Comparison of ENCODE assay signal across 20 cellular contexts in the genomic region with DNA sequence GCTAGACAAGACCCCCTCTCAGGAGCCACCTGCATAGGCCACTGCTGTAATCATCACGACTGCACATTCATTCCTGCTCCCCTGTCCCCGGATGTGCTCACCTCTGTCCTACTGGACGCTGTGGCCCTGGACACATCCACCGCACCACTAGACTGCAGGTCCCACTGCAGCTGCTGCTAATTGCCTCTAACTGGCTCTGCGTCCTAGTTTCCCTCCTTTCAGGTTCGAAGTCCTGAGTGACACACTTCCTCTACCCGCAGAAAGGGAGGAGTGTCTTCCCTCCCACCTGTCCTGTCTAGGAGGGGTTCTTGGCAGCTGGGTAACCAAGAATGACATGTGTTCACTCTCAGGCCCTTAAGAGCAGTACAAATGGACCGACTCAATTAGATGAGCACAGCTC. TPM values are rescaled to one million over a fixed set of nuclear protein-coding genes. Genes with fewer than 3 reads are reported as not detected.
A peak's percentile ranks its signal among the peaks of the same experiment; 100 is the strongest.
DNase-seq lines count a peak whose midpoint lies in the region; ATAC-seq, FAIRE-seq and TF ChIP-seq lines count a peak whose summit lies in the region.
"Had no signal": no experiment of that assay in that cellular context is flagged by ENCODE, and none has a peak within 500 bp of the region (broad histone marks: within the 10 kb centered on the region; RNA-seq: fewer than 3 reads in every experiment).

No MANE protein-coding gene starts in this region.

- H3K9ac ChIP-seq in GM12878 (ENCODE audit: control insufficient read depth, insufficient read depth, low read length): no peak overlapping the region
- no peak overlapping the region for H3K9ac ChIP-seq in rectal smooth muscle tissue (ENCODE audit: low read length)

- H3K27ac ChIP-seq in GM12878 (ENCODE audit: control insufficient read depth, insufficient read depth) (no peak overlapping the region), rectal smooth muscle tissue (ENCODE audit: low read depth, low read length) (peak overlapping the region; percentile 73)
- H3K27ac ChIP-seq: epithelial cell of prostate had no signal

- H2AFZ ChIP-seq in GM12878 (ENCODE audit: control insufficient read depth, low read depth, low read length): no peak overlapping the region

- no peaks in the 10 kb centered on the region for H3K27me3 ChIP-seq in GM12878 (replicated peaks in 1 of 2; ENCODE audit: control insufficient read depth in 2 of 2, insufficient read depth in 2 of 2, low read length in 1 of 2)
- no peaks in the 10 kb centered on the region for H3K27me3 ChIP-seq in rectal smooth muscle tissue (ENCODE audit: control insufficient read depth, insufficient read depth, low read length)
- H3K27me3 ChIP-seq: foreskin keratinocyte, suprapubic skin had no signal

- H4K20me1 ChIP-seq in GM12878 (ENCODE audit: control insufficient read depth, insufficient read depth): no peaks in the 10 kb centered on the region

- POLR2A ChIA-PET in GM12878 (lab: Charles Lee): no interaction called here

- CTCF ChIA-PET in GM12878 (lab: Yijun Ruan, JAX): no interaction called here

- ATAC-seq in GM12878 (no peak), HG02642 (IDR thresholded peaks at IDR 0.05; ENCODE audit: poor library complexity, unreplicated experiment) (no peak)
- ATAC-seq: naive thymus-derived CD4-positive, alpha-beta T cell had no signal

- H3K4me1 ChIP-seq in GM12878 (ENCODE audit: control insufficient read depth, insufficient read depth, low read length) (no peaks in the 10 kb centered on the region), rectal smooth muscle tissue (ENCODE audit: control insufficient read depth, insufficient read depth, low read length) (peaks cover 27% of the 10 kb centered on the region)

- no peaks in the 10 kb centered on the region for H3K9me3 ChIP-seq in GM12878 (replicated peaks; ENCODE audit: control insufficient read depth, insufficient read depth, low read length)
- H3K9me3 ChIP-seq: suprapubic skin had no signal

- no TSS peak for BruUV-seq in GM12878 (replicated peaks; lab: Mats Ljungman, UMichigan)

- RAD21 ChIA-PET in GM12878 (lab: Charles Lee; ENCODE audit: unreplicated experiment): interaction anchor here (0.9 to 1.4 kb wide), 3 partner anchors 32 to 67 kb away, joined by 3 to 4 read pairs (median 3); no protein-coding TSS in a partner anchor

- no peak overlapping the region for H3K4me2 ChIP-seq in GM12878 (ENCODE audit: control insufficient read depth, insufficient read depth)

- 62% methylated on average over 8 of the region's 8 CpGs for WGBS in GM12878 (ENCODE audit: insufficient coverage, insufficient replicate concordance, low lambda C conversion rate, missing lambda C conversion rate)

- H3K79me2 ChIP-seq in GM12878 (ENCODE audit: control insufficient read depth, insufficient read depth, low read length): no peaks in the 10 kb centered on the region

- intact Hi-C loops in GM12878 (cut with micrococcal nuclease; ENCODE audit: unreplicated experiment): no loop called here

- no peak for TF ChIP-seq CTCF in GM12878 (IDR thresholded peaks at IDR 0.05 in 2 of 3, conservative IDR thresholded peaks at IDR 0.05 in 1 of 3; ENCODE audit: control insufficient read depth in 2 of 3, extremely low read depth in 1 of 3, insufficient read depth in 1 of 3, low read depth in 3 of 3, low read length in 3 of 3)

- DNase-seq in COLO668 (lab: John Stamatoyannopoulos, UW; ENCODE audit: unreplicated experiment): peak; percentile 41
- peak; percentile 81 for DNase-seq in NCI-H146 (lab: John Stamatoyannopoulos, UW)
- DNase-seq in GM12878 (ENCODE audit: low read depth, low spot score): no peak
- DNase-seq in NCI-H526 treated with DMSO at 0.1 percent for 48 hours (lab: John Stamatoyannopoulos, UW): no peak
- no peak for DNase-seq in amniotic stem cell (lab: John Stamatoyannopoulos, UW)
- DNase-seq: activated naive CD4-positive, alpha-beta T cell; activated T-cell treated with anti-CD3 and anti-CD28 coated beads, Interleukin-2, amount 50 U/mL, for 24 hours; aorta; CD4-positive, CD25-positive, alpha-beta regulatory T cell; central memory CD4-positive, alpha-beta T cell; foreskin keratinocyte; H9; kidney; right cardiac atrium had no signal

- TF ChIP-seq EP300 in GM12878 (IDR thresholded peaks at IDR 0.05; ENCODE audit: borderline replicate concordance in 1 of 2, control insufficient read depth in 1 of 2, low read depth in 2 of 2, low read length in 2 of 2): no peak

- in situ Hi-C loops in GM12878 (cut with MboI): no loop called here

- SMC1A ChIA-PET in GM12878 (lab: Charles Lee; ENCODE audit: uncharacterized antibody, unreplicated experiment): interaction anchor here (0.8 to 2.2 kb wide), 2 partner anchors 15 to 47 kb away, joined by 3 to 7 read pairs; no protein-coding TSS in a partner anchor

- TF ChIP-seq POLR2A in GM12878 (IDR thresholded peaks at IDR 0.05; ENCODE audit: low read depth, low read length): no peak

- FAIRE-seq in GM12878 (lab: Jason Lieb, UNC): no peak
- FAIRE-seq: HTR-8/SVneo, kidney had no signal

- H3K36me3 ChIP-seq in GM12878 (ENCODE audit: control insufficient read depth in 2 of 2, insufficient read depth in 2 of 2, low read length in 1 of 2) (no peaks in the 10 kb centered on the region), rectal smooth muscle tissue (ENCODE audit: control insufficient read depth, insufficient read depth, low read length) (no peaks in the 10 kb centered on the region)
- H3K36me3 ChIP-seq: suprapubic skin had no signal

- TF ChIP-seq RAD21 in GM12878 (IDR thresholded peaks at IDR 0.05; ENCODE audit: insufficient read depth, low read depth, low read length): no peak

- H3K4me3 ChIP-seq in GM12878 (no peak overlapping the region), rectal smooth muscle tissue (ENCODE audit: low read length) (no peak overlapping the region)
- H3K4me3 ChIP-seq: suprapubic skin had no signal

TF ChIP-seq in GM12878, 131 proteins besides CTCF, POLR2A, EP300 and RAD21:
- TF ChIP-seq, protein P1, sequence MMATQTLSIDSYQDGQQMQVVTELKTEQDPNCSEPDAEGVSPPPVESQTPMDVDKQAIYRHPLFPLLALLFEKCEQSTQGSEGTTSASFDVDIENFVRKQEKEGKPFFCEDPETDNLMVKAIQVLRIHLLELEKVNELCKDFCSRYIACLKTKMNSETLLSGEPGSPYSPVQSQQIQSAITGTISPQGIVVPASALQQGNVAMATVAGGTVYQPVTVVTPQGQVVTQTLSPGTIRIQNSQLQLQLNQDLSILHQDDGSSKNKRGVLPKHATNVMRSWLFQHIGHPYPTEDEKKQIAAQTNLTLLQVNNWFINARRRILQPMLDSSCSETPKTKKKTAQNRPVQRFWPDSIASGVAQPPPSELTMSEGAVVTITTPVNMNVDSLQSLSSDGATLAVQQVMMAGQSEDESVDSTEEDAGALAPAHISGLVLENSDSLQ (IDR thresholded peaks at IDR 0.05): 0 out of 2 replicates have a peak, but pooled peaks have one; percentile 26
- no peak for TF ChIP-seq CREB1 (IDR thresholded peaks at IDR 0.05; ENCODE audit: low read depth)
- TF ChIP-seq SUPT20H (IDR thresholded peaks at IDR 0.05; ENCODE audit: borderline replicate concordance, control insufficient read depth, low read depth, low read length): no peak
TF ChIP-seq in GM12878: peak in this region for 1.

RNA-seq across cellular contexts. Expression of gene ITPKB, which starts 40.5 kb away (rescaled TPM):
- total RNA-seq in GM12878 (2013; cell fraction: nucleolus; rRNA removed): 128 and 140 TPM in 2 replicates
- total RNA-seq in GM12878 (2014; rRNA removed) (16.5 and 17.5 TPM in 2 replicates), GM12878 (2014; rRNA removed; fragmentation: Illumina TruSeq; extraction: Trizol) (14.2 and 14.6 TPM in 2 replicates), GM12878 (2021) (34.4 and 38.7 TPM in 2 replicates)
- polyA plus RNA-seq in GM12878 (2011; ENCODE audit: low read depth): 4.5 TPM
- polyA plus RNA-seq in GM12878 (2011; rRNA removed) (8.8 and 11.6 TPM in 2 replicates), GM12878 (2014; fragmentation: Illumina TruSeq; extraction: Trizol) (8.8 and 14.7 TPM in 2 replicates), GM12878 (2014; fragmentation: Nextera tagmentation; extraction: Ambion mirVana) (1 to 10 TPM; 1.3 TPM), GM12878 (2014; rRNA removed) (20.3 and 20.9 TPM in 2 replicates), GM12878 (2016; fragmentation: Nextera tagmentation; extraction: Ambion mirVana) (1 to 10 TPM; 2.2 to 5.2 TPM)
- polyA plus RNA-seq in GM12878 (2011; cell fraction: cytosol; rRNA removed): 12.4 and 12.8 TPM in 2 replicates
- polyA plus RNA-seq in GM12878 (2011; cell fraction: nucleus; rRNA removed): 20.1 and 27.3 TPM in 2 replicates
- 10.6 and 14.4 TPM in 2 replicates for polyA plus RNA-seq in GM12878 (2012)
- 18.1 and 33.2 TPM in 2 replicates for polyA minus RNA-seq in GM12878 (2011; rRNA and poly(A)+ RNA removed)
- 11.4 and 12.6 TPM in 2 replicates for polyA minus RNA-seq in GM12878 (2011; cell fraction: cytosol; rRNA and poly(A)+ RNA removed)
- polyA minus RNA-seq in GM12878 (2011; cell fraction: nucleus; rRNA and poly(A)+ RNA removed): 28.3 and 47.7 TPM in 2 replicates

Comparison
In these comparisons a context has a peak if more than half of its experiments do, and no peak if none do; other contexts are left out.
1. DNase-seq: peak in COLO668 (single experiment) and NCI-H146 (single experiment); none in GM12878 (single experiment), NCI-H526 treated with DMSO at 0.1 percent for 48 hours (single experiment) and amniotic stem cell (single experiment).